Comparison of ENCODE assay signal across 12 cellular contexts in the genomic region with DNA sequence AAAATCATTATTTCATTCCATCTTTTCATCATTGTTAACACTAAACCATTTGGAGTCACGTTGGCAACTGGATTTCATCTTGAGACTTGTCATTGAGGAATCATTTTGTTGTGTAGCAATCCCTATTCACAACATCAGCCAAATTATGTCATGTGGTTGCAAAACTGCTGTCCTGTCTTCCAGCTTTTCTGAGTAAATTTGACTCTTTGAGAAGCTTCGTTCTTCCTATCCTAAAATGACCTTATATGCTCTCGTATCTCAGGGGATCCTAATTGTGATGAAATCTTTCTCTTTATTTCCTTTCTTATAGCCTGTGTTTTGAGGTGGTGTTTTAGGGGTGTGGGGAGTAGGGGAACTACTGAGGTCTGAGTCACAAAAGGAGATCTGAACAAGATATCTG. TPM values are rescaled to one million over a fixed set of nuclear protein-coding genes. Genes with fewer than 3 reads are reported as not detected.
A peak's percentile ranks its signal among the peaks of the same experiment; 100 is the strongest.
DNase-seq lines count a peak whose midpoint lies in the region; ATAC-seq, FAIRE-seq and TF ChIP-seq lines count a peak whose summit lies in the region.
"Had no signal": no experiment of that assay in that cellular context is flagged by ENCODE, and none has a peak within 500 bp of the region (broad histone marks: within the 10 kb centered on the region; RNA-seq: fewer than 3 reads in every experiment).

No MANE protein-coding gene starts in this region.

- no peak overlapping the region for H3K9ac ChIP-seq in K562 (ENCODE audit: insufficient read depth in 1 of 2, low read depth in 2 of 2, low read length in 2 of 2)

- no peak overlapping the region for H3K27ac Mint-ChIP-seq in Calu3 (ENCODE audit: unreplicated experiment)

- TF ChIP-seq CTCF in K562 (IDR thresholded peaks at IDR 0.05 in 2 of 3, conservative IDR thresholded peaks at IDR 0.05 in 1 of 3; ENCODE audit: insufficient read depth in 2 of 3, low read depth in 1 of 3, low read length in 3 of 3) (no peak), Calu3 (IDR thresholded peaks at IDR 0.05; ENCODE audit: unreplicated experiment) (no peak)

- no peak for DNase-seq in K562 (ENCODE audit: extremely low read depth in 1 of 4, low spot score in 3 of 4)
- no peak for DNase-seq in left ventricle myocardium superior
- no peak for DNase-seq in substantia nigra (lab: John Stamatoyannopoulos, UW)
- no peak for DNase-seq in ecto neural progenitor cell (ENCODE audit: low spot score)
- DNase-seq in Calu3, result no peak
- no peak for DNase-seq in NCI-H146 (lab: John Stamatoyannopoulos, UW)
- DNase-seq: activated CD8-positive, alpha-beta memory T cell treated with anti-CD3 and anti-CD28 coated beads, Interleukin-2, amount 50 U/mL, for 48 hours; NCI-H446 treated with DMSO at 0.1 percent for 48 hours; stimulated activated CD4-positive, alpha-beta T cell treated with anti-CD3 and anti-CD28 coated beads, Interleukin-15, amount 100 ng/mL, for 24 hours had no signal

- no peaks in the 10 kb centered on the region for H4K20me1 ChIP-seq in K562 (replicated peaks; ENCODE audit: control insufficient read depth, insufficient read depth, low read length)

- intact Hi-C loops in K562 (cut with micrococcal nuclease) (loop anchor here (10.0 kb wide), 1 partner anchor 108 kb away; no protein-coding TSS in a partner anchor), left ventricle myocardium superior (cut with micrococcal nuclease) (no loop called here), Calu3 (cut with micrococcal nuclease; ENCODE audit: unreplicated experiment) (loop anchor here (10.0 kb wide), 1 partner anchor 588 kb away; a partner anchor contains a TSS)

- H3K27ac ChIP-seq in K562 (ENCODE audit: extremely low read depth, low read depth, low read length), result no peak overlapping the region
- H3K27ac ChIP-seq in substantia nigra (ENCODE audit: low read depth, low read length, poor library complexity, severe bottlenecking), result peak overlapping the region; percentile 3

- in situ Hi-C loops in K562 (cut with MboI), result loop anchor here (5.0 to 25.0 kb wide), 3 partner anchors 415 to 840 kb away; a partner anchor contains a TSS

- no peaks in the 10 kb centered on the region for H3K4me1 Mint-ChIP-seq in Calu3 (ENCODE audit: low read depth, unreplicated experiment)

- no peaks in the 10 kb centered on the region for H3K27me3 ChIP-seq in K562 (ENCODE audit: control insufficient read depth in 2 of 2, insufficient read depth in 2 of 2, low read length in 2 of 2)

- H3K27me3 Mint-ChIP-seq in Calu3 (ENCODE audit: unreplicated experiment), result no peaks in the 10 kb centered on the region

- no peaks in the 10 kb centered on the region for H3K9me3 ChIP-seq in K562 (replicated peaks; ENCODE audit: control insufficient read depth, insufficient read depth, low read depth, low read length)

- no peak for TF ChIP-seq EP300 in K562 (IDR thresholded peaks at IDR 0.05; ENCODE audit: low read length)

- POLR2A ChIA-PET in K562 (lab: Yijun Ruan, JAX), result no interaction called here

- ATAC-seq in GM18502 (IDR thresholded peaks at IDR 0.05; ENCODE audit: poor library complexity, unreplicated experiment), result peak; percentile 50
- ATAC-seq in K562, result no peak
- peak; percentile 91 for ATAC-seq in left ventricle myocardium superior

- H3K36me3 Mint-ChIP-seq in Calu3 (ENCODE audit: insufficient read depth, unreplicated experiment), result no peaks in the 10 kb centered on the region

- BruUV-seq in K562 (replicated peaks; lab: Mats Ljungman, UMichigan) (no TSS peak), Calu3 (replicated peaks; lab: Mats Ljungman, UMichigan) (no TSS peak)

- no peak overlapping the region for H3K4me3 Mint-ChIP-seq in Calu3 (ENCODE audit: low read depth, unreplicated experiment)

- no peak for TF ChIP-seq RAD21 in K562 (CRISPR knock-in tag; conservative IDR thresholded peaks at IDR 0.05 in 1 of 2, IDR thresholded peaks at IDR 0.05 in 1 of 2)

- no peak overlapping the region for H3K4me2 ChIP-seq in K562 (ENCODE audit: insufficient read depth, low read length)

- no peak overlapping the region for H2AFZ ChIP-seq in K562 (ENCODE audit: low read depth, low read length)

- H3K4me1 ChIP-seq in K562 (replicated peaks in 1 of 2; ENCODE audit: control insufficient read depth in 2 of 2, insufficient read depth in 2 of 2, low read length in 2 of 2), result no peaks in the 10 kb centered on the region; a peak in 1 of 5 replicates

- H3K36me3 ChIP-seq in K562 (ENCODE audit: control insufficient read depth, insufficient read depth, low read length), result no peaks in the 10 kb centered on the region

- no peaks in the 10 kb centered on the region for H3K9me3 Mint-ChIP-seq in Calu3 (ENCODE audit: low read depth, unreplicated experiment)

- TF ChIP-seq POLR2A in K562 (conservative IDR thresholded peaks at IDR 0.05), result no peak

- no peak for FAIRE-seq in K562 (lab: Jason Lieb, UNC)
- FAIRE-seq: endometrium, GM12878 had no signal

- CTCF ChIA-PET in K562 (lab: Yijun Ruan, JAX; ENCODE audit: low intra/inter-chr PET ratio) (interaction anchor here (0.6 kb wide), 1 partner anchor 23 kb away, joined by 3 read pairs; no protein-coding TSS in a partner anchor), Calu3 (lab: Charles Lee) (no interaction called here)

- H3K4me3 ChIP-seq in K562, result no peak overlapping the region
- H3K4me3 ChIP-seq: GM12878 had no signal

- H3K79me2 ChIP-seq in K562 (ENCODE audit: control insufficient read depth, insufficient read depth, low read length), result no peaks in the 10 kb centered on the region

- WGBS in K562 (ENCODE audit: insufficient coverage, low coverage, missing lambda C conversion rate), result 2% methylated on average over 3 of the region's 3 CpGs

- H3K9me1 ChIP-seq in K562 (ENCODE audit: control insufficient read depth, insufficient read depth, low read length), result no peaks in the 10 kb centered on the region

TF ChIP-seq in K562, 482 proteins besides CTCF, POLR2A, EP300 and RAD21:
- TF ChIP-seq CEBPB (tag; IDR thresholded peaks at IDR 0.05) (peak; percentile 51; the same call in 1 of the 2 replicates), CEBPG (CRISPR knock-in tag; IDR thresholded peaks at IDR 0.05) (no peak), CEBPG (tag; conservative IDR thresholded peaks at IDR 0.05 in 1 of 2, IDR thresholded peaks at IDR 0.05 in 1 of 2) (peak in 1 of 2 experiments; percentile 32; a peak in 1 of 4 replicates), SREBF1 (IDR thresholded peaks at IDR 0.05; ENCODE audit: borderline replicate concordance, low read depth, low read length) (no peak)

RNA-seq across cellular contexts. Expression of a gene that starts 30.6 kb away (rescaled TPM):
- 11.2 and 14.4 TPM in 2 replicates for total RNA-seq in K562 (2011; cell fraction: chromatin; rRNA removed; ENCODE audit: low replicate concordance)
- 14.0 and 18.4 TPM in 2 replicates for total RNA-seq in K562 (2011; cell fraction: nucleolus; rRNA removed)
- total RNA-seq in K562 (2011; cell fraction: nucleoplasm; rRNA removed), result 17.7 and 19.8 TPM in 2 replicates
- 5.6 and 7.1 TPM in 2 replicates for total RNA-seq in K562 (2014; rRNA removed)
- total RNA-seq in K562 (2014; rRNA removed; fragmentation: Illumina TruSeq; extraction: Trizol), result 4.7 and 5.5 TPM in 2 replicates
- total RNA-seq in K562 (2015; rRNA removed; fragmentation: Illumina TruSeq; extraction: Trizol), result 4.7 and 5.4 TPM in 2 replicates
- total RNA-seq in K562 (2021), result 5.8 and 6.7 TPM in 2 replicates
- polyA plus RNA-seq in K562 (2011; rRNA removed), result 6.4 and 7.2 TPM in 2 replicates
- 5.5 and 5.7 TPM in 2 replicates for polyA plus RNA-seq in K562 (2011; cell fraction: cytosol; rRNA removed)
- 8.9 and 9.1 TPM in 2 replicates for polyA plus RNA-seq in K562 (2011; cell fraction: nucleus; rRNA removed)
- 2.7 and 4.1 TPM in 2 replicates for polyA plus RNA-seq in K562 (2012)
- polyA plus RNA-seq in K562 (2014; fragmentation: Illumina TruSeq; extraction: Trizol), result 6.1 and 6.4 TPM in 2 replicates
- 1 to 10 TPM; 2.3 to 3.0 TPM for polyA plus RNA-seq in K562 (2014; fragmentation: Nextera tagmentation; extraction: Ambion mirVana)
- 4.9 and 11.4 TPM in 2 replicates for polyA plus RNA-seq in K562 (2014; rRNA removed)
- 8.9 and 11.0 TPM in 2 replicates for polyA minus RNA-seq in K562 (2011; rRNA and poly(A)+ RNA removed)
- 3.4 and 6.1 TPM in 2 replicates for polyA minus RNA-seq in K562 (2011; cell fraction: cytosol; rRNA and poly(A)+ RNA removed)
- polyA minus RNA-seq in K562 (2011; cell fraction: nucleus; rRNA and poly(A)+ RNA removed), result 18.2 and 21.1 TPM in 2 replicates
- 2.7 TPM for total RNA-seq in left ventricle myocardium superior
- 12.6 and 18.3 TPM in 2 replicates for total RNA-seq in Calu3 (2022)
